8 cellular contexts compared by ENCODE assay signal in the genomic region with DNA sequence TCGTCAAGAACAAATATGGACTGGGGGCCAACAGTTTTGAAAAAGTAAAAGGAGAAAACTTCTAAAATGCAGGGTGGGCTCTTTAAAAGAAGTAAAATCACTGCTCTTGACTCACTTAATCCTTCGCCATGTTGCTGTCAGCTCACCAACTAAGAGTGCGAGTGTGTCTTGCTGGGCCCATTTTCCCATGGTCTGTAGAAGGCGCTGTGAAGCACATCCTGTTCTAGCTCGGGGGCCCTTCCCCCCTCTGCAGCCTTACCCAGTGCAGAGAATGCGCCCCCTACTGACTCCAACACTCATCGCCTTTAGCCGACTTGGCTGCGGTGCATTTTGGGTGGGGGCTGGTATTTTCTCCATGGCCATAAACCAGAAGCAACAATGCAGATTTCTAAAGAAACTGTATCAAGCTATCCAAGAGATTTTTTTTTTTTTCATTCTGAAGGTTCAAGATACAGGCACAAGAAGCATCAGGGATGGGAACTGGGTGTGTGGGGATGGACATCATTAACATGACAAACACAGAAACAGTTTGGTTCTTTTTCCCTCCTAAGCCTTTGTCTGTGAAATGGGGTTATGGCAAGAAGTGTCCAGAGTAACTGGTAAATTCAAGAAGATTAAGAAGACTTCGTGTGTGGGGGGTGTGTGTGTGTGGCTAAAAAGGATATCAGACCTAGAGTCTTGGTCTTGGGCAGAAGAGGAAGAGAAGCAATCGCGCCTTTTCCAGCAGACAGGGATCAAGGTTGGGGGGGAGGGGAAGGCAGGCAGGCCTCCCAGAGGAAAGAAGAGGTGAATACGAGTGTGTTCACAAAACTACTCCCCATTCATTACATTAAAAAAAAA. TPM values are rescaled to one million over a fixed set of nuclear protein-coding genes. Genes with fewer than 3 reads are reported as not detected.
DNase-seq lines count a peak whose midpoint lies in the region; TF ChIP-seq lines count a peak whose summit lies in the region.

No MANE protein-coding gene starts in this region.

- H3K4me1 ChIP-seq in stomach: peaks cover 34 to 67% (median 53%) of the 10 kb centered on the region in 4 donors

- POLR2A ChIA-PET in RWPE1 (lab: Yijun Ruan, JAX; ENCODE audit: low non-redundant PET): interaction anchor here (1.3 to 2.1 kb wide), 2 partner anchors 10 to 29 kb away, joined by 4 to 10 read pairs; a partner anchor contains a TSS

- peaks cover 49% of the 10 kb centered on the region for H3K4me1 Mint-ChIP-seq in neural crest cell

- peak overlapping the region; percentile 99 for H3K27ac Mint-ChIP-seq in neural crest cell (ENCODE audit: unreplicated experiment)

- peak overlapping the region; percentile 74 for H3K4me3 ChIP-seq in LNCaP clone FGC (ENCODE audit: low read depth, low read length)
- H3K4me3 ChIP-seq in foreskin fibroblast (ENCODE audit: low read depth in 1 of 2, low read length in 2 of 2): peak overlapping the region; percentile 73 to 75
- H3K4me3 ChIP-seq in stomach: peak overlapping the region; percentile 82 to 97 (median 90)

- peak overlapping the region; percentile 100 for H3K4me3 Mint-ChIP-seq in neural crest cell

- H3K27ac ChIP-seq in RWPE1 (peak overlapping the region; percentile 96), stomach (peak overlapping the region; percentile 80 to 100 (median 99))

- TF ChIP-seq POLR2A in stomach (IDR thresholded peaks at IDR 0.05): no peak

- peaks cover 3% of the 10 kb centered on the region for H3K9me3 Mint-ChIP-seq in neural crest cell

- peaks cover 0 to 29% (median 18%) of the 10 kb centered on the region in 4 donors for H3K36me3 ChIP-seq in stomach

- intact Hi-C loops in stomach (cut with DNase I; ENCODE audit: low total_unique reads): no loop called here

- DNase-seq in Daoy (ENCODE audit: low read depth): peak; percentile 94
- peak; percentile 96 for DNase-seq in H4 (ENCODE audit: low spot score)
- peak; percentile 88 for DNase-seq in LNCaP clone FGC (ENCODE audit: low read depth)
- DNase-seq in RWPE1 (ENCODE audit: low spot score): peak; percentile 90
- DNase-seq in activated T-helper 9 cell treated with anti-CD3 and anti-CD28 coated beads, Interleukin-2, amount 50 U/mL, for 16 hours (ENCODE audit: low read depth): peak; percentile 82
- DNase-seq in foreskin fibroblast: peak; percentile 93 to 98
- DNase-seq in neural crest cell (ENCODE audit: low read depth, low spot score): peak; percentile 95
- peak; percentile 91 for DNase-seq in stomach

- TF ChIP-seq CTCF in LNCaP clone FGC (IDR thresholded peaks at IDR 0.05; ENCODE audit: control insufficient read depth, extremely low read depth, insufficient read depth) (peak; percentile 94), RWPE1 (conservative IDR thresholded peaks at IDR 0.05; ENCODE audit: low read depth) (peak; percentile 95), foreskin fibroblast (IDR thresholded peaks at IDR 0.05; ENCODE audit: low read depth, low read length) (peak; percentile 99), neural crest cell (conservative IDR thresholded peaks at IDR 0.05) (peak; percentile 97), stomach (IDR thresholded peaks at IDR 0.05) (peak in 5 of 7 experiments; percentile 58 to 86 (median 83))

- 7 to 11% (median 9%) methylated on average over 13 of the region's 13 CpGs for WGBS in stomach, 5 donors

- no peaks in the 10 kb centered on the region for H3K27me3 ChIP-seq in stomach

- no peaks in the 10 kb centered on the region for H3K9me3 ChIP-seq in stomach

- TF ChIP-seq EP300 in stomach (IDR thresholded peaks at IDR 0.05): no peak

- peaks cover 15% of the 10 kb centered on the region for H3K27me3 Mint-ChIP-seq in neural crest cell (ENCODE audit: low read depth)

- CTCF ChIA-PET in RWPE1 (lab: Yijun Ruan, JAX): interaction anchor here (0.5 to 7.6 kb wide), 17 partner anchors 9 to 349 kb away, joined by 3 to 58 read pairs (median 4); a partner anchor contains a TSS

- H3K36me3 Mint-ChIP-seq in neural crest cell (ENCODE audit: low read depth): peaks cover 29% of the 10 kb centered on the region

RNA-seq across cellular contexts. Expression of a gene that starts 1.7 kb away (rescaled TPM):
- total RNA-seq in Daoy (2014; rRNA removed; shearing (Covaris generic)): 14.7 and 15.1 TPM in 2 replicates
- total RNA-seq in H4 (2014; rRNA removed; shearing (Covaris generic)): 18.1 and 18.8 TPM in 2 replicates
- 132 and 140 TPM in 2 replicates for total RNA-seq in neural crest cell
- total RNA-seq in stomach: 10 to 100 TPM; 39.7 to 67.4 (median 57.1) TPM
- polyA plus RNA-seq in stomach: 10 to 100 TPM; 19.9 to 41.3 (median 20.4) TPM

RNA-seq across cellular contexts. Expression of a gene that starts 28.8 kb away (rescaled TPM):
- 133 and 153 TPM in 2 replicates for total RNA-seq in Daoy (2014; rRNA removed; shearing (Covaris generic))
- total RNA-seq in H4 (2014; rRNA removed; shearing (Covaris generic)): 115 and 141 TPM in 2 replicates
- total RNA-seq in neural crest cell: 42.9 and 48.3 TPM in 2 replicates
- 10 to 100 TPM; 10.7 to 74.1 (median 33.2) TPM for total RNA-seq in stomach
- polyA plus RNA-seq in stomach: 10 to 100 TPM; 47.9 to 53.2 (median 52.7) TPM

RNA-seq across cellular contexts. Expression of a gene that starts 29.1 kb away (rescaled TPM):
- total RNA-seq in Daoy (2014; rRNA removed; shearing (Covaris generic)): 7.4 TPM in 2 replicates
- total RNA-seq in H4 (2014; rRNA removed; shearing (Covaris generic)): 5.8 and 6.4 TPM in 2 replicates
- total RNA-seq in neural crest cell (6.1 and 6.5 TPM in 2 replicates), stomach (1 to 10 TPM in 3 of 5 donors, under 1 TPM in 1, not detected in 1; 0.89 to 7.0 (median 2.7) TPM)
- polyA plus RNA-seq in stomach: 1 to 10 TPM; 2.1 to 2.4 (median 2.2) TPM

Comparison
In these comparisons a context has a peak if more than half of its experiments do, and no peak if none do; other contexts are left out.
1. Peak in every context shown above with its lines: DNase-seq, H3K4me3 ChIP-seq and H3K27ac ChIP-seq.